Comparison of ENCODE assay signal across 9 cellular contexts in genomic region chr20:34713194-34713943, GRCh38. TPM values are rescaled to one million over a fixed set of nuclear protein-coding genes. Genes with fewer than 3 reads are reported as not detected.
DNase-seq lines count a peak whose midpoint lies in the region; ATAC-seq and TF ChIP-seq lines count a peak whose summit lies in the region.
"Had no signal": no experiment of that assay in that cellular context is flagged by ENCODE, and none has a peak within 500 bp of the region (broad histone marks: within the 10 kb centered on the region; RNA-seq: fewer than 3 reads in every experiment).

No MANE protein-coding gene starts in this region.

- H4K5ac ChIP-seq in mesendoderm (ENCODE audit: low read length) = no peak overlapping the region

- no peak overlapping the region for H3K9ac ChIP-seq in mesendoderm (ENCODE audit: low read length)

- no peak for TF ChIP-seq CTCF in left ventricle myocardium inferior (IDR thresholded peaks at IDR 0.05; ENCODE audit: borderline replicate concordance)

- H3K9me3 ChIP-seq in T-helper 17 cell (ENCODE audit: control insufficient read depth, low read length, poor library complexity, severe bottlenecking) = no peaks in the 10 kb centered on the region
- H3K9me3 ChIP-seq in left ventricle myocardium inferior (replicated peaks) = no peaks in the 10 kb centered on the region

- H3K4me1 ChIP-seq in left ventricle myocardium inferior = peaks cover 57% of the 10 kb centered on the region
- H3K4me1 ChIP-seq in mesendoderm (ENCODE audit: control insufficient read depth, low read depth, low read length) = no peaks in the 10 kb centered on the region

- no peak overlapping the region for H3K4me2 ChIP-seq in mesendoderm (ENCODE audit: low read length)

- intact Hi-C loops in left ventricle myocardium inferior (cut with micrococcal nuclease) = no loop called here

- H3K79me2 ChIP-seq in mesendoderm (ENCODE audit: control insufficient read depth, insufficient read depth, low read length) = no peaks in the 10 kb centered on the region

- H3K36me3 Mint-ChIP-seq in T-helper 17 cell (ENCODE audit: low read depth) = peaks cover 3% of the 10 kb centered on the region

- peak overlapping the region; percentile 49 for H3K27ac Mint-ChIP-seq in T-helper 17 cell

- no peak overlapping the region for H2BK120ac ChIP-seq in mesendoderm (ENCODE audit: low read depth, low read length)

- no peaks in the 10 kb centered on the region for H3K27me3 ChIP-seq in left ventricle myocardium inferior (ENCODE audit: low read depth)
- H3K27me3 ChIP-seq in mesendoderm (ENCODE audit: insufficient read depth, low read length, poor library complexity) = peaks cover 4% of the 10 kb centered on the region

- no peak overlapping the region for H2AK5ac ChIP-seq in mesendoderm (ENCODE audit: low read length)

- H3K4me1 Mint-ChIP-seq in T-helper 17 cell = peaks cover 22% of the 10 kb centered on the region

- H3K4ac ChIP-seq in mesendoderm (ENCODE audit: low read depth, low read length) = no peak overlapping the region

- H3K4me3 ChIP-seq in left ventricle myocardium inferior = no peak overlapping the region
- H3K4me3 ChIP-seq in mesendoderm (ENCODE audit: low read length) = no peak overlapping the region

- H3K56ac ChIP-seq in mesendoderm (ENCODE audit: low read length) = no peak overlapping the region

- no peak overlapping the region for H2BK5ac ChIP-seq in mesendoderm (ENCODE audit: low read length)

- H3K18ac ChIP-seq in mesendoderm (ENCODE audit: low read length) = no peak overlapping the region

- ATAC-seq in GM18868 (IDR thresholded peaks at IDR 0.05; ENCODE audit: unreplicated experiment) (peak; percentile 34), T-helper 17 cell (no peak), GM19328 (IDR thresholded peaks at IDR 0.05; ENCODE audit: unreplicated experiment) (no peak), GM19351 (IDR thresholded peaks at IDR 0.05; ENCODE audit: unreplicated experiment) (no peak)

- H3K36me3 ChIP-seq in left ventricle myocardium inferior (peaks cover 40% of the 10 kb centered on the region), mesendoderm (ENCODE audit: control insufficient read depth, insufficient read depth, low read length) (no peaks in the 10 kb centered on the region)

- no peak overlapping the region for H4K8ac ChIP-seq in mesendoderm (ENCODE audit: low read depth, low read length)

- H3K23ac ChIP-seq in mesendoderm (ENCODE audit: low read length) = no peak overlapping the region

- in situ Hi-C loops in ACHN (cut with HindIII; ENCODE audit: low pct_ligation_motif_present, low pct_unique_long_range_greater_than_20kb, low sequenced_read_pairs) = no loop called here

- no peaks in the 10 kb centered on the region for H3K27me3 Mint-ChIP-seq in T-helper 17 cell

- H2BK15ac ChIP-seq in mesendoderm (replicated peaks; ENCODE audit: low read depth) = no peak overlapping the region

- H3K4me3 Mint-ChIP-seq in T-helper 17 cell = peak overlapping the region; percentile 77

- no CpG with 5 or more reads among the region's 1 CpG for WGBS in mesendoderm (ENCODE audit: extremely low coverage, insufficient coverage, low lambda C conversion rate)

- peak overlapping the region; percentile 99 for H3K27ac ChIP-seq in left ventricle myocardium inferior (replicated peaks)
- no peak overlapping the region for H3K27ac ChIP-seq in mesendoderm (ENCODE audit: low read depth, low read length)

- DNase-seq in ACHN (peak; percentile 91), T-helper 17 cell (no peak), left ventricle myocardium inferior (no peak), mesendoderm (no peak), NCI-H1417 (lab: John Stamatoyannopoulos, UW) (no peak)
- DNase-seq: NCI-H1436 treated with DMSO at 0.1 percent for 48 hours had no signal

- no peaks in the 10 kb centered on the region for H3K79me1 ChIP-seq in mesendoderm (ENCODE audit: low read length)

RNA-seq across cellular contexts. Expression of gene TP53INP2, which starts 9.2 kb away (rescaled TPM):
- total RNA-seq in T-helper 17 cell = 10 to 100 TPM; 62.0 to 62.4 TPM
- total RNA-seq in left ventricle myocardium inferior = 132 TPM
- polyA plus RNA-seq in mesendoderm (2013, experiment 1 of 2) = 5.2 TPM
- 5.6 TPM for polyA plus RNA-seq in mesendoderm (2013, experiment 2 of 2)

RNA-seq across cellular contexts. Expression of gene PIGU, which starts 36.5 kb away (rescaled TPM):
- 10 to 100 TPM in 1 of 2 donors, 1 to 10 TPM in 1; 8.4 to 10.2 TPM for total RNA-seq in T-helper 17 cell
- 13.7 TPM for total RNA-seq in left ventricle myocardium inferior
- 28.5 TPM for polyA plus RNA-seq in mesendoderm (2013, experiment 1 of 2)
- polyA plus RNA-seq in mesendoderm (2013, experiment 2 of 2) = 28.7 TPM
